8 cellular contexts compared by ENCODE assay signal in genomic region chr5:131394128-131394527, GRCh38.
DNase-seq lines count a peak whose midpoint lies in the region; ATAC-seq and TF ChIP-seq lines count a peak whose summit lies in the region.

No MANE protein-coding gene starts in this region.

- TF ChIP-seq EP300 in sigmoid colon (IDR thresholded peaks at IDR 0.05) = no peak

- peaks cover 67 to 93% (median 80%) of the 10 kb centered on the region in 4 donors for H3K4me1 Mint-ChIP-seq in CD4-positive, alpha-beta memory T cell

- H3K9me3 ChIP-seq in CD4-positive, alpha-beta memory T cell (ENCODE audit: control insufficient read depth in 1 of 2, low read length in 2 of 2) = no peaks in the 10 kb centered on the region
- H3K9me3 ChIP-seq in sigmoid colon = no peaks in the 10 kb centered on the region

- WGBS in sigmoid colon, 2 donors = 44 to 69% methylated on average over 4 of the region's 4 CpGs

- POLR2A ChIA-PET in CD4-positive, alpha-beta memory T cell (lab: Charles Lee; ENCODE audit: partially characterized antibody) = interaction anchor here (0.6 to 7.1 kb wide), 14 partner anchors 10 to 255 kb away, joined by 3 to 69 read pairs (median 6); partner anchors contain the start of gene CDC42SE2

- ATAC-seq in GM19468 (IDR thresholded peaks at IDR 0.05; ENCODE audit: extremely low read depth, unreplicated experiment) (peak; percentile 80), HG03558 (IDR thresholded peaks at IDR 0.05; ENCODE audit: extremely low read depth, unreplicated experiment) (peak; percentile 54)

- H3K27ac Mint-ChIP-seq in CD4-positive, alpha-beta memory T cell = peak overlapping the region; percentile 95 to 99 (median 97)

- TF ChIP-seq POLR2A in sigmoid colon (IDR thresholded peaks at IDR 0.05) = no peak

- TF ChIP-seq CTCF in coronary artery (IDR thresholded peaks at IDR 0.05) (no peak), sigmoid colon (IDR thresholded peaks at IDR 0.05) (no peak)

- peaks cover 77% of the 10 kb centered on the region for H3K4me1 ChIP-seq in CD4-positive, alpha-beta memory T cell (ENCODE audit: insufficient read depth, low read length)
- peaks cover 0 to 28% (median 8%) of the 10 kb centered on the region in 4 donors for H3K4me1 ChIP-seq in sigmoid colon

- DNase-seq in CD4-positive, alpha-beta memory T cell = peak; percentile 75 to 88 (median 83)
- no peak for DNase-seq in coronary artery (ENCODE audit: low spot score)
- DNase-seq in stimulated activated naive CD4-positive, alpha-beta T cell (lab: John Stamatoyannopoulos, UW) = peak in 5 of 6 experiments; percentile 39 to 79 (median 72)
- no peak for DNase-seq in AG08396 (ENCODE audit: low spot score)
- DNase-seq in sigmoid colon = no peak
- no peak for DNase-seq in hippocampal formation (lab: John Stamatoyannopoulos, UW)

- no peaks in the 10 kb centered on the region for H3K27me3 ChIP-seq in CD4-positive, alpha-beta memory T cell (ENCODE audit: insufficient read depth, low read length)
- H3K27me3 ChIP-seq in sigmoid colon = no peaks in the 10 kb centered on the region

- intact Hi-C loops in CD4-positive, alpha-beta memory T cell (cut with micrococcal nuclease) = loop anchor here (2.0 kb wide), 1 partner anchor 13 kb away; no protein-coding TSS in a partner anchor
- intact Hi-C loops in sigmoid colon (cut with DNase I) = no loop called here

- CTCF ChIA-PET in CD4-positive, alpha-beta memory T cell (lab: Charles Lee; ENCODE audit: partially characterized antibody) = interaction anchor here (0.9 to 5.3 kb wide), 3 partner anchors 12 to 21 kb away, joined by 3 to 31 read pairs (median 20); no protein-coding TSS in a partner anchor

- peak overlapping the region; percentile 41 to 79 (median 73) for H3K4me3 Mint-ChIP-seq in CD4-positive, alpha-beta memory T cell

- no peaks in the 10 kb centered on the region for H3K27me3 Mint-ChIP-seq in CD4-positive, alpha-beta memory T cell

- peaks cover 84 to 90% of the 10 kb centered on the region in 2 donors for H3K36me3 Mint-ChIP-seq in CD4-positive, alpha-beta memory T cell

- peaks cover 31% of the 10 kb centered on the region for H3K36me3 ChIP-seq in CD4-positive, alpha-beta memory T cell (ENCODE audit: insufficient read depth, low read length)
- H3K36me3 ChIP-seq in sigmoid colon = peaks cover 0 to 25% (median 0%) of the 10 kb centered on the region in 4 donors

- no peak overlapping the region for H3K4me3 ChIP-seq in CD4-positive, alpha-beta memory T cell (ENCODE audit: low read length in 2 of 2)
- H3K4me3 ChIP-seq in coronary artery (no peak overlapping the region), sigmoid colon (no peak overlapping the region)

- H3K27ac ChIP-seq in CD4-positive, alpha-beta memory T cell (ENCODE audit: low read depth, low read length) = peak overlapping the region; percentile 85
- H3K27ac ChIP-seq in coronary artery = peak overlapping the region; percentile 3 to 15
- peak overlapping the region in 1 of 4 donors; percentile 22 for H3K27ac ChIP-seq in sigmoid colon

- peaks cover 0 to 3% (median 0%) of the 10 kb centered on the region in 8 donors for H3K9me3 Mint-ChIP-seq in CD4-positive, alpha-beta memory T cell

Comparison
In these comparisons a context has a peak if more than half of its experiments do, and no peak if none do; other contexts are left out.
1. DNase-seq: peak in CD4-positive, alpha-beta memory T cell (5 of 5) and stimulated activated naive CD4-positive, alpha-beta T cell (5 of 6); none in coronary artery (single experiment), AG08396 (single experiment), sigmoid colon (single experiment) and hippocampal formation (0 of 2).